ENCODE assay signal across 11 cellular contexts in genomic region chr15:29089731-29090616, GRCh38.
DNase-seq lines count a peak whose midpoint lies in the region; ATAC-seq, FAIRE-seq and TF ChIP-seq lines count a peak whose summit lies in the region.
"Had no signal": no experiment of that assay in that cellular context is flagged by ENCODE, and none has a peak within 500 bp of the region (broad histone marks: within the 10 kb centered on the region; RNA-seq: fewer than 3 reads in every experiment).

No MANE protein-coding gene starts in this region.

- H3K36me3 ChIP-seq in GM23338 (ENCODE audit: insufficient read depth): no peaks in the 10 kb centered on the region
- H3K36me3 ChIP-seq in MG63: no peaks in the 10 kb centered on the region
- H3K36me3 ChIP-seq: upper lobe of left lung had no signal

- no peak for FAIRE-seq in H54 (lab: Jason Lieb, UNC)

- CTCF ChIA-PET in AG04450 (lab: Charles Lee): interaction anchor here (0.7 to 8.3 kb wide), 20 partner anchors 8 to 411 kb away, joined by 3 to 62 read pairs (median 3); partner anchors contain the start of gene APBA2

- H3K27ac ChIP-seq in AG04450 (ENCODE audit: low read depth, low read length) (no peak overlapping the region), GM23338 (ENCODE audit: low read depth) (no peak overlapping the region)
- H3K27ac ChIP-seq: parathyroid adenoma had no signal

- H3F3A ChIP-seq in GM23338 (replicated peaks; ENCODE audit: low read depth): no peaks in the 10 kb centered on the region

- H3K27ac Mint-ChIP-seq in GM23338: no peak overlapping the region

- ATAC-seq in GM23338: peak; percentile 47

- peaks cover 9% of the 10 kb centered on the region for H3K4me1 Mint-ChIP-seq in GM23338

- peaks cover 3% of the 10 kb centered on the region; the same call in 1 of the 3 replicates for H3K9me3 Mint-ChIP-seq in GM23338

- no peak overlapping the region for H3K4me3 Mint-ChIP-seq in GM23338

- DNase-seq in AG04450 (ENCODE audit: low read depth, low spot score): peak; percentile 13
- peak; percentile 69 for DNase-seq in GM23338 (ENCODE audit: low spot score)
- DNase-seq in activated T-cell treated with anti-CD3 and anti-CD28 coated beads, Interleukin-2, amount 50 U/mL, for 48 hours: peak; percentile 58 to 59
- peak; percentile 74 for DNase-seq in inferior parietal cortex (ENCODE audit: extremely low spot score)
- no peak for DNase-seq in H54 (ENCODE audit: insufficient read length, low spot score)
- no peak for DNase-seq in NCI-H82 (lab: John Stamatoyannopoulos, UW)
- DNase-seq in GOT3 (lab: John Stamatoyannopoulos, UW): no peak
- DNase-seq in MG63: no peak
- DNase-seq: SHP77 treated with DMSO at 0.1 percent for 48 hours, upper lobe of left lung had no signal

- peak; percentile 48 for TF ChIP-seq CTCF in AG04450 (IDR thresholded peaks at IDR 0.05; ENCODE audit: low read depth, low read length)
- TF ChIP-seq CTCF in GM23338 (conservative IDR thresholded peaks at IDR 0.05; ENCODE audit: low read depth in 2 of 2): peak; percentile 61 to 69

- H2AFZ ChIP-seq in GM23338: no peak overlapping the region
- H2AFZ ChIP-seq: parathyroid adenoma had no signal

- H3K36me3 Mint-ChIP-seq in GM23338 (ENCODE audit: low read depth): peaks cover 2% of the 10 kb centered on the region; the same call in 1 of the 3 replicates

- H3K9me2 ChIP-seq in GM23338 (ENCODE audit: insufficient read depth): 0 out of 2 replicates have a peak, but pooled peaks cover 8% of the 10 kb centered on the region

- H3K4me3 ChIP-seq in AG04450 (ENCODE audit: low read depth, low read length) (no peak overlapping the region), GM23338 (no peak overlapping the region), MG63 (no peak overlapping the region)

- H3K9me3 ChIP-seq in AG04450 (ENCODE audit: control insufficient read depth, insufficient read depth, low read length) (no peaks in the 10 kb centered on the region; the same call in 1 of the 2 replicates), MG63 (no peaks in the 10 kb centered on the region)
- H3K9me3 ChIP-seq: upper lobe of left lung had no signal

- H4K20me1 ChIP-seq in GM23338 (replicated peaks; ENCODE audit: insufficient read depth): no peaks in the 10 kb centered on the region

- H3K4me1 ChIP-seq in GM23338 (ENCODE audit: insufficient read depth): no peaks in the 10 kb centered on the region; the same call in 1 of the 2 replicates
- H3K4me1 ChIP-seq: parathyroid adenoma, upper lobe of left lung had no signal

- TF ChIP-seq POLR2A in H54 (IDR thresholded peaks at IDR 0.05; ENCODE audit: low read depth, low read length): no peak

- POLR2A ChIA-PET in AG04450 (lab: Yijun Ruan, JAX): no interaction called here

- no peaks in the 10 kb centered on the region for H3K79me2 ChIP-seq in GM23338 (replicated peaks; ENCODE audit: insufficient read depth)
- H3K79me2 ChIP-seq: parathyroid adenoma had no signal

- H3K27me3 Mint-ChIP-seq in GM23338 (ENCODE audit: insufficient read depth, low read depth, poor library complexity): peaks cover 13% of the 10 kb centered on the region

- no peaks in the 10 kb centered on the region for H3K27me3 ChIP-seq in AG04450 (ENCODE audit: control insufficient read depth, insufficient read depth, low read length)
- no peaks in the 10 kb centered on the region for H3K27me3 ChIP-seq in GM23338 (ENCODE audit: insufficient read depth)
- H3K27me3 ChIP-seq in MG63: no peaks in the 10 kb centered on the region
- H3K27me3 ChIP-seq: upper lobe of left lung had no signal

- H3K4me2 ChIP-seq in GM23338: no peak overlapping the region

TF ChIP-seq in GM23338, 12 proteins besides CTCF, POLR2A, EP300 and RAD21:
- TF ChIP-seq JUNB (IDR thresholded peaks at IDR 0.05; ENCODE audit: unreplicated experiment) (no peak), EZH2phosphoT487 (IDR thresholded peaks at IDR 0.05; ENCODE audit: unreplicated experiment) (no peak), NANOG (IDR thresholded peaks at IDR 0.05; ENCODE audit: borderline replicate concordance) (no peak), EZH2 (IDR thresholded peaks at IDR 0.05; ENCODE audit: low read depth, unreplicated experiment) (no peak), POLR2AphosphoS5 (IDR thresholded peaks at IDR 0.05; ENCODE audit: low read depth) (no peak), ZNF114 (CRISPR knock-in tag; IDR thresholded peaks at IDR 0.05) (no peak)
- TF ChIP-seq, protein P1, sequence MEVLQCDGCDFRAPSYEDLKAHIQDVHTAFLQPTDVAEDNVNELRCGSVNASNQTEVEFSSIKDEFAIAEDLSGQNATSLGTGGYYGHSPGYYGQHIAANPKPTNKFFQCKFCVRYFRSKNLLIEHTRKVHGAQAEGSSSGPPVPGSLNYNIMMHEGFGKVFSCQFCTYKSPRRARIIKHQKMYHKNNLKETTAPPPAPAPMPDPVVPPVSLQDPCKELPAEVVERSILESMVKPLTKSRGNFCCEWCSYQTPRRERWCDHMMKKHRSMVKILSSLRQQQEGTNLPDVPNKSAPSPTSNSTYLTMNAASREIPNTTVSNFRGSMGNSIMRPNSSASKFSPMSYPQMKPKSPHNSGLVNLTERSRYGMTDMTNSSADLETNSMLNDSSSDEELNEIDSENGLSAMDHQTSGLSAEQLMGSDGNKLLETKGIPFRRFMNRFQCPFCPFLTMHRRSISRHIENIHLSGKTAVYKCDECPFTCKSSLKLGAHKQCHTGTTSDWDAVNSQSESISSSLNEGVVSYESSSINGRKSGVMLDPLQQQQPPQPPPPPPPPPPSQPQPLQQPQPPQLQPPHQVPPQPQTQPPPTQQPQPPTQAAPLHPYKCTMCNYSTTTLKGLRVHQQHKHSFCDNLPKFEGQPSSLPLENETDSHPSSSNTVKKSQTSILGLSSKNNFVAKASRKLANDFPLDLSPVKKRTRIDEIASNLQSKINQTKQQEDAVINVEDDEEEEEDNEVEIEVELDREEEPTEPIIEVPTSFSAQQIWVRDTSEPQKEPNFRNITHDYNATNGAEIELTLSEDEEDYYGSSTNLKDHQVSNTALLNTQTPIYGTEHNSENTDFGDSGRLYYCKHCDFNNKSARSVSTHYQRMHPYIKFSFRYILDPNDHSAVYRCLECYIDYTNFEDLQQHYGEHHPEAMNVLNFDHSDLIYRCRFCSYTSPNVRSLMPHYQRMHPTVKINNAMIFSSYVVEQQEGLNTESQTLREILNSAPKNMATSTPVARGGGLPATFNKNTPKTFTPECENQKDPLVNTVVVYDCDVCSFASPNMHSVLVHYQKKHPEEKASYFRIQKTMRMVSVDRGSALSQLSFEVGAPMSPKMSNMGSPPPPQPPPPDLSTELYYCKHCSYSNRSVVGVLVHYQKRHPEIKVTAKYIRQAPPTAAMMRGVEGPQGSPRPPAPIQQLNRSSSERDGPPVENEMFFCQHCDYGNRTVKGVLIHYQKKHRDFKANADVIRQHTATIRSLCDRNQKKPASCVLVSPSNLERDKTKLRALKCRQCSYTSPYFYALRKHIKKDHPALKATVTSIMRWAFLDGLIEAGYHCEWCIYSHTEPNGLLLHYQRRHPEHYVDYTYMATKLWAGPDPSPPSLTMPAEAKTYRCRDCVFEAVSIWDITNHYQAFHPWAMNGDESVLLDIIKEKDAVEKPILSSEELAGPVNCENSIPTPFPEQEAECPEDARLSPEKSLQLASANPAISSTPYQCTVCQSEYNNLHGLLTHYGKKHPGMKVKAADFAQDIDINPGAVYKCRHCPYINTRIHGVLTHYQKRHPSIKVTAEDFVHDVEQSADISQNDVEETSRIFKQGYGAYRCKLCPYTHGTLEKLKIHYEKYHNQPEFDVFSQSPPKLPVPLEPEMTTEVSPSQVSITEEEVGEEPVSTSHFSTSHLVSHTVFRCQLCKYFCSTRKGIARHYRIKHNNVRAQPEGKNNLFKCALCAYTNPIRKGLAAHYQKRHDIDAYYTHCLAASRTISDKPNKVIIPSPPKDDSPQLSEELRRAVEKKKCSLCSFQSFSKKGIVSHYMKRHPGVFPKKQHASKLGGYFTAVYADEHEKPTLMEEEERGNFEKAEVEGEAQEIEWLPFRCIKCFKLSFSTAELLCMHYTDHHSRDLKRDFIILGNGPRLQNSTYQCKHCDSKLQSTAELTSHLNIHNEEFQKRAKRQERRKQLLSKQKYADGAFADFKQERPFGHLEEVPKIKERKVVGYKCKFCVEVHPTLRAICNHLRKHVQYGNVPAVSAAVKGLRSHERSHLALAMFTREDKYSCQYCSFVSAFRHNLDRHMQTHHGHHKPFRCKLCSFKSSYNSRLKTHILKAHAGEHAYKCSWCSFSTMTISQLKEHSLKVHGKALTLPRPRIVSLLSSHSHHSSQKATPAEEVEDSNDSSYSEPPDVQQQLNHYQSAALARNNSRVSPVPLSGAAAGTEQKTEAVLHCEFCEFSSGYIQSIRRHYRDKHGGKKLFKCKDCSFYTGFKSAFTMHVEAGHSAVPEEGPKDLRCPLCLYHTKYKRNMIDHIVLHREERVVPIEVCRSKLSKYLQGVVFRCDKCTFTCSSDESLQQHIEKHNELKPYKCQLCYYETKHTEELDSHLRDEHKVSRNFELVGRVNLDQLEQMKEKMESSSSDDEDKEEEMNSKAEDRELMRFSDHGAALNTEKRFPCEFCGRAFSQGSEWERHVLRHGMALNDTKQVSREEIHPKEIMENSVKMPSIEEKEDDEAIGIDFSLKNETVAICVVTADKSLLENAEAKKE (CRISPR knock-in tag; IDR thresholded peaks at IDR 0.05): no peak
- TF ChIP-seq, protein P2, sequence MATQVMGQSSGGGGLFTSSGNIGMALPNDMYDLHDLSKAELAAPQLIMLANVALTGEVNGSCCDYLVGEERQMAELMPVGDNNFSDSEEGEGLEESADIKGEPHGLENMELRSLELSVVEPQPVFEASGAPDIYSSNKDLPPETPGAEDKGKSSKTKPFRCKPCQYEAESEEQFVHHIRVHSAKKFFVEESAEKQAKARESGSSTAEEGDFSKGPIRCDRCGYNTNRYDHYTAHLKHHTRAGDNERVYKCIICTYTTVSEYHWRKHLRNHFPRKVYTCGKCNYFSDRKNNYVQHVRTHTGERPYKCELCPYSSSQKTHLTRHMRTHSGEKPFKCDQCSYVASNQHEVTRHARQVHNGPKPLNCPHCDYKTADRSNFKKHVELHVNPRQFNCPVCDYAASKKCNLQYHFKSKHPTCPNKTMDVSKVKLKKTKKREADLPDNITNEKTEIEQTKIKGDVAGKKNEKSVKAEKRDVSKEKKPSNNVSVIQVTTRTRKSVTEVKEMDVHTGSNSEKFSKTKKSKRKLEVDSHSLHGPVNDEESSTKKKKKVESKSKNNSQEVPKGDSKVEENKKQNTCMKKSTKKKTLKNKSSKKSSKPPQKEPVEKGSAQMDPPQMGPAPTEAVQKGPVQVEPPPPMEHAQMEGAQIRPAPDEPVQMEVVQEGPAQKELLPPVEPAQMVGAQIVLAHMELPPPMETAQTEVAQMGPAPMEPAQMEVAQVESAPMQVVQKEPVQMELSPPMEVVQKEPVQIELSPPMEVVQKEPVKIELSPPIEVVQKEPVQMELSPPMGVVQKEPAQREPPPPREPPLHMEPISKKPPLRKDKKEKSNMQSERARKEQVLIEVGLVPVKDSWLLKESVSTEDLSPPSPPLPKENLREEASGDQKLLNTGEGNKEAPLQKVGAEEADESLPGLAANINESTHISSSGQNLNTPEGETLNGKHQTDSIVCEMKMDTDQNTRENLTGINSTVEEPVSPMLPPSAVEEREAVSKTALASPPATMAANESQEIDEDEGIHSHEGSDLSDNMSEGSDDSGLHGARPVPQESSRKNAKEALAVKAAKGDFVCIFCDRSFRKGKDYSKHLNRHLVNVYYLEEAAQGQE (IDR thresholded peaks at IDR 0.05; ENCODE audit: unreplicated experiment): no peak

Comparison
In these comparisons a context has a peak if more than half of its experiments do, and no peak if none do; other contexts are left out.
1. DNase-seq: peak in AG04450 (single experiment), GM23338 (single experiment), activated T-cell treated with anti-CD3 and anti-CD28 coated beads, Interleukin-2, amount 50 U/mL, for 48 hours (2 of 2) and inferior parietal cortex (single experiment); none in H54 (single experiment), NCI-H82 (single experiment), GOT3 (single experiment) and MG63 (single experiment).